16 cellular contexts compared by ENCODE assay signal in genomic region chr9:137054932-137055384, GRCh38. TPM values are rescaled to one million over a fixed set of nuclear protein-coding genes. Genes with fewer than 3 reads are reported as not detected.
DNase-seq lines count a peak whose midpoint lies in the region; ATAC-seq and TF ChIP-seq lines count a peak whose summit lies in the region.
"Had no signal": no experiment of that assay in that cellular context is flagged by ENCODE, and none has a peak within 500 bp of the region (broad histone marks: within the 10 kb centered on the region; RNA-seq: fewer than 3 reads in every experiment).

No MANE protein-coding gene starts in this region.

- H3K9me3 Mint-ChIP-seq in endodermal cell: no peaks in the 10 kb centered on the region
- H3K9me3 Mint-ChIP-seq: activated naive CD8-positive, alpha-beta T cell treated with anti-CD3 and anti-CD28 coated beads, Interleukin-2, amount 10 ng/mL, durations not matched to agents 7 days and 5 days; T-cell had no signal

- no peak overlapping the region for H3K27ac ChIP-seq in PC-9
- no peak overlapping the region for H3K27ac ChIP-seq in endodermal cell (ENCODE audit: low read depth, low read length)
- H3K27ac ChIP-seq in mesendoderm (ENCODE audit: low read depth, low read length): no peak overlapping the region
- peak overlapping the region; percentile 76 to 92 (median 88) for H3K27ac ChIP-seq in tibial nerve

- H3K4me1 Mint-ChIP-seq in endodermal cell: peaks cover 2% of the 10 kb centered on the region
- H3K4me1 Mint-ChIP-seq: activated naive CD8-positive, alpha-beta T cell treated with anti-CD3 and anti-CD28 coated beads, Interleukin-2, amount 10 ng/mL, durations not matched to agents 7 days and 5 days; T-cell had no signal

- DNase-seq in PC-9 (no peak), endodermal cell (no peak), mesendoderm (no peak), tibial nerve (ENCODE audit: low spot score in 2 of 2) (no peak), NCI-H226 (no peak)
- DNase-seq: activated CD4-positive, alpha-beta T cell treated with anti-CD3 and anti-CD28 coated beads for 1 hour; activated naive CD8-positive, alpha-beta T cell treated with anti-CD3 and anti-CD28 coated beads, Interleukin-2, amount 10 ng/mL, durations not matched to agents 7 days and 5 days; erythroblast; mesenchymal stem cell; NCI-H2227 treated with DMSO at 0.1 percent for 48 hours; stimulated activated CD4-positive, alpha-beta T cell treated with anti-CD3 and anti-CD28 coated beads, Interleukin-2, amount 100 ng/mL, for 48 hours; T-cell had no signal

- no peaks in the 10 kb centered on the region for H3K79me1 ChIP-seq in mesendoderm (ENCODE audit: low read length)

- no peaks in the 10 kb centered on the region for H3K9me3 ChIP-seq in PC-9 (ENCODE audit: insufficient read depth, low read depth)
- no peaks in the 10 kb centered on the region for H3K9me3 ChIP-seq in endodermal cell (ENCODE audit: control insufficient read depth, low read length)
- H3K9me3 ChIP-seq in tibial nerve: no peaks in the 10 kb centered on the region

- no peak overlapping the region for H3K23ac ChIP-seq in mesendoderm (ENCODE audit: low read length)

- H3K27me3 Mint-ChIP-seq in endodermal cell (ENCODE audit: insufficient read depth): peaks cover 38% of the 10 kb centered on the region

- no peak overlapping the region for H3K4me3 ChIP-seq in PC-9
- H3K4me3 ChIP-seq in endodermal cell (ENCODE audit: low read length): no peak overlapping the region
- no peak overlapping the region for H3K4me3 ChIP-seq in mesendoderm (ENCODE audit: low read length)
- H3K4me3 ChIP-seq in tibial nerve: peak overlapping the region in 1 of 4 donors; percentile 55

- no peak for TF ChIP-seq CTCF in PC-9 (conservative IDR thresholded peaks at IDR 0.05)
- TF ChIP-seq CTCF in endodermal cell (conservative IDR thresholded peaks at IDR 0.05): no peak
- no peak for TF ChIP-seq CTCF in tibial nerve (IDR thresholded peaks at IDR 0.05)

- H3K4me3 Mint-ChIP-seq in endodermal cell: peak overlapping the region; percentile 40
- H3K4me3 Mint-ChIP-seq: activated naive CD8-positive, alpha-beta T cell treated with anti-CD3 and anti-CD28 coated beads, Interleukin-2, amount 10 ng/mL, durations not matched to agents 7 days and 5 days had no signal

- BruUV-seq in PC-9 (replicated peaks; lab: Mats Ljungman, UMichigan): no TSS peak

- H3K36me3 ChIP-seq in PC-9 (ENCODE audit: low read depth) (no peaks in the 10 kb centered on the region), endodermal cell (ENCODE audit: control insufficient read depth, insufficient read depth, low read length) (no peaks in the 10 kb centered on the region), mesendoderm (ENCODE audit: control insufficient read depth, insufficient read depth, low read length) (no peaks in the 10 kb centered on the region), tibial nerve (no peaks in the 10 kb centered on the region)

- H3K9ac ChIP-seq in endodermal cell (ENCODE audit: extremely low read depth, low read length, poor library complexity, severe bottlenecking) (no peak overlapping the region), mesendoderm (ENCODE audit: low read length) (no peak overlapping the region)

- no peak overlapping the region for H4K5ac ChIP-seq in mesendoderm (ENCODE audit: low read length)

- H2BK15ac ChIP-seq in mesendoderm (replicated peaks; ENCODE audit: low read depth): no peak overlapping the region

- no peak overlapping the region for H3K18ac ChIP-seq in mesendoderm (ENCODE audit: low read length)

- H4K20me1 ChIP-seq in PC-9 (ENCODE audit: insufficient read depth): no peaks in the 10 kb centered on the region

- no peaks in the 10 kb centered on the region for H3K9me2 ChIP-seq in PC-9 (ENCODE audit: insufficient read depth)

- CTCF ChIA-PET in PC-9 (lab: Charles Lee): no interaction called here

- 90 to 93% methylated on average over 14 to 17 of the region's 17 CpGs for WGBS in endodermal cell (ENCODE audit: insufficient coverage in 1 of 2, insufficient read length in 1 of 2), 2 experiments
- no CpG with 5 or more reads among the region's 17 CpGs for WGBS in mesendoderm (ENCODE audit: extremely low coverage, insufficient coverage, low lambda C conversion rate)
- 17 to 52% methylated on average over 1 to 16 of the region's 17 CpGs for WGBS in tibial nerve, 2 donors

- no peak overlapping the region for H3K4ac ChIP-seq in mesendoderm (ENCODE audit: low read depth, low read length)

- TF ChIP-seq EP300 in tibial nerve (IDR thresholded peaks at IDR 0.05): peak in 1 of 2 donors; percentile 38

- no peak for ATAC-seq in GM18870 (IDR thresholded peaks at IDR 0.05; ENCODE audit: unreplicated experiment)
- no peak for ATAC-seq in GM21360 (IDR thresholded peaks at IDR 0.05; ENCODE audit: unreplicated experiment)

- no peak overlapping the region for H2AK5ac ChIP-seq in mesendoderm (ENCODE audit: low read length)

- no peak overlapping the region for H2BK120ac ChIP-seq in mesendoderm (ENCODE audit: low read depth, low read length)

- H3K4me1 ChIP-seq in PC-9 (replicated peaks; ENCODE audit: insufficient read depth) (no peaks in the 10 kb centered on the region), endodermal cell (ENCODE audit: control insufficient read depth, insufficient read depth, low read length) (no peaks in the 10 kb centered on the region), mesendoderm (ENCODE audit: control insufficient read depth, low read depth, low read length) (peaks cover 2% of the 10 kb centered on the region), tibial nerve (peaks cover 3 to 68% (median 33%) of the 10 kb centered on the region in 4 donors)

- H2BK5ac ChIP-seq in mesendoderm (ENCODE audit: low read length): no peak overlapping the region

- no peak for TF ChIP-seq POLR2A in tibial nerve (IDR thresholded peaks at IDR 0.05)

- H4K8ac ChIP-seq in mesendoderm (ENCODE audit: low read depth, low read length): no peak overlapping the region

- H3K79me2 ChIP-seq in PC-9 (ENCODE audit: low read depth): no peaks in the 10 kb centered on the region
- no peaks in the 10 kb centered on the region for H3K79me2 ChIP-seq in mesendoderm (ENCODE audit: control insufficient read depth, insufficient read depth, low read length)

- no peak overlapping the region for H2AFZ ChIP-seq in PC-9

- H3K27me3 ChIP-seq in PC-9 (ENCODE audit: insufficient read depth, low read depth) (no peaks in the 10 kb centered on the region), endodermal cell (ENCODE audit: control insufficient read depth, insufficient read depth, low read length, poor library complexity, severe bottlenecking) (peaks cover 52% of the 10 kb centered on the region), mesendoderm (ENCODE audit: insufficient read depth, low read length, poor library complexity) (peaks cover 8% of the 10 kb centered on the region), tibial nerve (peaks cover 0 to 20% of the 10 kb centered on the region in 2 donors)

- H3K27ac Mint-ChIP-seq in endodermal cell: no peak overlapping the region
- H3K27ac Mint-ChIP-seq: activated naive CD8-positive, alpha-beta T cell treated with anti-CD3 and anti-CD28 coated beads, Interleukin-2, amount 10 ng/mL, durations not matched to agents 7 days and 5 days; T-cell had no signal

- H3K4me2 ChIP-seq in PC-9: peak overlapping the region; percentile 84
- H3K4me2 ChIP-seq in mesendoderm (ENCODE audit: low read length): no peak overlapping the region

- intact Hi-C loops in PC-9 (cut with micrococcal nuclease; ENCODE audit: unreplicated experiment): no loop called here

- H3K56ac ChIP-seq in mesendoderm (ENCODE audit: low read length): peak overlapping the region; percentile 62

- no peaks in the 10 kb centered on the region for H3K36me3 Mint-ChIP-seq in endodermal cell (ENCODE audit: low read depth)
- H3K36me3 Mint-ChIP-seq: activated naive CD8-positive, alpha-beta T cell treated with anti-CD3 and anti-CD28 coated beads, Interleukin-2, amount 10 ng/mL, durations not matched to agents 7 days and 5 days; T-cell had no signal

- POLR2A ChIA-PET in PC-9 (lab: Charles Lee; ENCODE audit: unreplicated experiment): no interaction called here

- H3F3A ChIP-seq in PC-9 (ENCODE audit: insufficient read depth, low read depth): peaks cover 3% of the 10 kb centered on the region; the same call in 1 of the 2 replicates

RNA-seq across cellular contexts. Expression of gene ENTPD2, which starts 1.1 kb away (rescaled TPM):
- total RNA-seq in PC-9 (2021): 9.0 and 14.1 TPM in 2 replicates
- total RNA-seq in endodermal cell: 1 to 10 TPM; 1.2 to 2.4 TPM
- 0.32 TPM for polyA plus RNA-seq in endodermal cell (2013, experiment 1 of 2)
- polyA plus RNA-seq in endodermal cell (2013, experiment 2 of 2): 0.41 TPM
- polyA plus RNA-seq in mesendoderm (2013, experiment 1 of 2): 0.58 TPM
- 0.57 TPM for polyA plus RNA-seq in mesendoderm (2013, experiment 2 of 2)
- total RNA-seq in tibial nerve: 10 to 100 TPM in 3 of 4 donors, 1 to 10 TPM in 1; 7.0 to 21.0 (median 18.1) TPM
- total RNA-seq: activated naive CD8-positive, alpha-beta T cell treated with anti-CD3 and anti-CD28 coated beads, Interleukin-2, amount 10 ng/mL, durations not matched to agents 7 days and 5 days had no signal

RNA-seq across cellular contexts. Expression of gene NPDC1, which starts 9.0 kb away (rescaled TPM):
- total RNA-seq in PC-9 (2021): 89.8 and 137 TPM in 2 replicates
- total RNA-seq in endodermal cell: 10 to 100 TPM; 60.8 to 73.3 TPM
- 62.0 TPM for polyA plus RNA-seq in endodermal cell (2013, experiment 1 of 2)
- polyA plus RNA-seq in endodermal cell (2013, experiment 2 of 2): 49.7 TPM
- 9.7 TPM for polyA plus RNA-seq in mesendoderm (2013, experiment 1 of 2)
- 10.2 TPM for polyA plus RNA-seq in mesendoderm (2013, experiment 2 of 2)
- 100 to 1,000 TPM in 3 of 4 donors, 10 to 100 TPM in 1; 80.6 to 269 (median 182) TPM for total RNA-seq in tibial nerve

RNA-seq across cellular contexts. Expression of gene SAPCD2, which starts 15.4 kb away (rescaled TPM):
- total RNA-seq in PC-9 (2021) (46.9 and 50.3 TPM in 2 replicates), endodermal cell (10 to 100 TPM; 20.8 to 24.9 TPM), tibial nerve (under 1 TPM in 2 of 4 donors, not detected in 2; 0.22 to 0.90 TPM)
- 26.0 TPM for polyA plus RNA-seq in endodermal cell (2013, experiment 1 of 2)
- polyA plus RNA-seq in endodermal cell (2013, experiment 2 of 2): 24.1 TPM
- polyA plus RNA-seq in mesendoderm (2013, experiment 1 of 2): 14.2 TPM
- 14.5 TPM for polyA plus RNA-seq in mesendoderm (2013, experiment 2 of 2)

RNA-seq across cellular contexts. Expression of gene UAP1L1, which starts 22.4 kb away (rescaled TPM):
- total RNA-seq in PC-9 (2021) (9.9 and 14.7 TPM in 2 replicates), endodermal cell (1 to 10 TPM; 2.6 to 4.5 TPM), tibial nerve (10 to 100 TPM in 2 of 4 donors, 1 to 10 TPM in 2; 8.1 to 20.7 (median 12.3) TPM)
- polyA plus RNA-seq in endodermal cell (2013, experiment 1 of 2): 3.2 TPM
- 2.1 TPM for polyA plus RNA-seq in endodermal cell (2013, experiment 2 of 2)
- 0.67 TPM for polyA plus RNA-seq in mesendoderm (2013, experiment 1 of 2)
- 0.63 TPM for polyA plus RNA-seq in mesendoderm (2013, experiment 2 of 2)

RNA-seq across cellular contexts. Expression of gene FUT7, which starts 23.1 kb away (rescaled TPM):
- not detected in 2 replicates for total RNA-seq in PC-9 (2021)
- total RNA-seq in endodermal cell: not detected
- polyA plus RNA-seq in endodermal cell (2013, experiment 1 of 2): not detected
- not detected for polyA plus RNA-seq in endodermal cell (2013, experiment 2 of 2)
- not detected for polyA plus RNA-seq in mesendoderm (2013, experiment 1 of 2)
- not detected for polyA plus RNA-seq in mesendoderm (2013, experiment 2 of 2)
- total RNA-seq in tibial nerve: under 1 TPM in 1 of 4 donors, not detected in 3; 0.60 TPM
- total RNA-seq: chondrocyte, urinary bladder had no signal

Comparison
In these comparisons a context has a peak if more than half of its experiments do, and no peak if none do; other contexts are left out.
1. H3K27ac ChIP-seq: peak in tibial nerve (4 of 4); none in PC-9 (single experiment), endodermal cell (single experiment) and mesendoderm (single experiment).
2. RNA of gene SAPCD2, which starts 15.4 kb away (total RNA-seq): 46.9 to 50.3 TPM in PC-9 and 20.8 to 24.9 TPM in endodermal cell; 0.22 to 0.90 TPM in tibial nerve; every median in the first group is over 10 times any median in the second.